ENCODE assay signal across 8 cellular contexts in the genomic region with DNA sequence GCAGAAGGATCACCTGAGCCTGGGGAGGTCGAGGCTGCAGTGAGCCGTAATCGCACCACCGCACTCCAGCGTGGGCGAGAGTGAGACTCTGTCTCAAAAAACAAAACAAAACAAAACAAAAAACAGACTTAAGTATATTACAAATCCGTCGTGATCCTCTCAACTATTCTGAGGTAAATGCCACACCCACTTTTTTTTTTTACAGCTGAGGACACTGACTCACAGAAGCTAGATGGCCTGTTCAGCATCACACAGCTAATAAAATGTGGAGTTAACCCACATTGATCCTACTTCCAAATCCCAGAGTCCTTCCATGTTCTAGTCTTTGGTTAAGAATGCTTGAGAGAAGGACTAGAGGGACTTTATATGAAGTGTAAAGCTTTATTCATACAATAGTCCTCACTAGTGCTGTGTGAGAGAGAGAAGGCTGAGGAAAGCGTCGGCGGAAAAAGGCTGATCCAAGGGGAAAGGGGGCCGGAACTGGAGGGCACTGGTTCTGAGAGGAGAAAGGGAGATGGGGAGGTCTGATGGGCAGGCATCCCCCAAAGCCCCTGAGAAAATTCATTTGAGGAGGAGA. TPM values are rescaled to one million over a fixed set of nuclear protein-coding genes. Genes with fewer than 3 reads are reported as not detected.
DNase-seq lines count a peak whose midpoint lies in the region; ATAC-seq, FAIRE-seq and TF ChIP-seq lines count a peak whose summit lies in the region.

No MANE protein-coding gene starts in this region.

- no peak for TF ChIP-seq POLR2A in heart left ventricle (IDR thresholded peaks at IDR 0.05)
- no peak for TF ChIP-seq POLR2A in GM12891 (IDR thresholded peaks at IDR 0.05; ENCODE audit: low read depth, low read length)

- peak overlapping the region; percentile 94; the same call in 1 of the 2 replicates for H2AFZ ChIP-seq in SK-N-SH (ENCODE audit: low read depth)

- H4K20me1 ChIP-seq in SK-N-SH (ENCODE audit: insufficient read depth), result no peaks in the 10 kb centered on the region; the same call in 1 of the 2 replicates

- H3K4me3 ChIP-seq in heart left ventricle, result peak overlapping the region; percentile 75 to 97 (median 90)
- H3K4me3 ChIP-seq in SK-N-SH (ENCODE audit: low read depth in 2 of 2, low read length in 1 of 2), result peak overlapping the region; percentile 94 to 97
- peak overlapping the region; percentile 99 for H3K4me3 ChIP-seq in fibroblast of the aortic adventitia (ENCODE audit: low read depth, low read length)
- peak overlapping the region; percentile 90 for H3K4me3 ChIP-seq in skeletal muscle satellite cell (ENCODE audit: low read length)

- DNase-seq in heart left ventricle (no peak), left cardiac atrium (no peak), SK-N-SH (no peak), fibroblast of the aortic adventitia (ENCODE audit: low read depth) (peak; percentile 11), GM12891 (ENCODE audit: insufficient read length, low spot score) (no peak), GM13977 (ENCODE audit: low spot score) (no peak)
- DNase-seq in stimulated activated CD4-positive, alpha-beta T cell treated with anti-CD3 and anti-CD28 coated beads, Interleukin-2, amount 100 ng/mL, for 48 hours, result no peak

- TF ChIP-seq EP300 in SK-N-SH (IDR thresholded peaks at IDR 0.05; ENCODE audit: borderline replicate concordance in 1 of 2, low read depth in 1 of 2, low read length in 1 of 2), result no peak

- WGBS in heart left ventricle, 4 donors, result 43 to 46% (median 45%) methylated on average over 12 of the region's 12 CpGs
- 22% methylated on average over 12 of the region's 12 CpGs for WGBS in SK-N-SH (ENCODE audit: low lambda C conversion rate)

- peaks cover 0 to 21% (median 14%) of the 10 kb centered on the region in 12 donors for H3K4me1 ChIP-seq in heart left ventricle
- H3K4me1 ChIP-seq in SK-N-SH (ENCODE audit: control insufficient read depth in 1 of 2, insufficient read depth in 2 of 2, low read depth in 1 of 2, low read length in 1 of 2), result peaks cover 8 to 11% of the 10 kb centered on the region in 2 experiments; a peak in 3 of 4 replicates
- H3K4me1 ChIP-seq in skeletal muscle satellite cell (ENCODE audit: control insufficient read depth, insufficient read depth, low read length), result peaks cover 4% of the 10 kb centered on the region

- FAIRE-seq in GM12891 (lab: Jason Lieb, UNC), result no peak

- H3K9me2 ChIP-seq in SK-N-SH, result no peaks in the 10 kb centered on the region

- TF ChIP-seq RAD21 in SK-N-SH (IDR thresholded peaks at IDR 0.05; ENCODE audit: low read length), result no peak

- H3K27ac ChIP-seq in heart left ventricle, result peak overlapping the region; percentile 14 to 87 (median 82)
- H3K27ac ChIP-seq in SK-N-SH (ENCODE audit: low read depth in 2 of 2, low read length in 1 of 2), result peak overlapping the region; percentile 76 to 94

- H3K4me2 ChIP-seq in SK-N-SH (peak overlapping the region; percentile 94), skeletal muscle satellite cell (ENCODE audit: low read length) (peak overlapping the region; percentile 81)

- in situ Hi-C loops in GM13977 (cut with MboI; ENCODE audit: low pct_unique_long_range_greater_than_20kb, low sequenced_read_pairs, unreplicated experiment), result loop anchor here (25.0 kb wide), 1 partner anchor 384 kb away; the partner anchor contains the start of gene TMBIM1

- H3K27me3 ChIP-seq in heart left ventricle (no peaks in the 10 kb centered on the region), SK-N-SH (ENCODE audit: insufficient read depth) (no peaks in the 10 kb centered on the region), skeletal muscle satellite cell (ENCODE audit: control insufficient read depth, insufficient read depth, low read length) (no peaks in the 10 kb centered on the region)

- CTCF ChIA-PET in SK-N-SH (lab: Yijun Ruan, JAX), result interaction anchor here (1.0 to 6.5 kb wide), 6 partner anchors 11 to 205 kb away, joined by 3 to 36 read pairs (median 8); partner anchors contain the start of genes BCS1L, TTLL4 and ZNF142

- H3F3A ChIP-seq in SK-N-SH (replicated peaks; ENCODE audit: insufficient read depth), result peaks cover 11% of the 10 kb centered on the region

- H3K79me2 ChIP-seq in SK-N-SH (ENCODE audit: insufficient read depth), result peaks cover 33% of the 10 kb centered on the region

- H3K9ac ChIP-seq in SK-N-SH (peak overlapping the region; percentile 87), skeletal muscle satellite cell (ENCODE audit: low read depth, low read length) (peak overlapping the region; percentile 90)

- intact Hi-C loops in heart left ventricle (cut with DNase I) (loop anchor here in 1 of 10 donors (5.0 kb wide), 1 partner anchor 264 kb away; no protein-coding TSS in a partner anchor), left cardiac atrium (cut with DNase I) (no loop called here)

- ATAC-seq in heart left ventricle (no peak), left cardiac atrium (no peak)

- H3K36me3 ChIP-seq in heart left ventricle (peaks cover 0 to 45% (median 39%) of the 10 kb centered on the region in 9 donors), SK-N-SH (replicated peaks in 1 of 2; ENCODE audit: control insufficient read depth in 1 of 2, insufficient read depth in 2 of 2, low read length in 1 of 2) (peaks cover 36 to 48% of the 10 kb centered on the region in 2 experiments), skeletal muscle satellite cell (ENCODE audit: insufficient read depth, low read length) (peaks cover 30% of the 10 kb centered on the region)

- TF ChIP-seq CTCF in heart left ventricle (IDR thresholded peaks at IDR 0.05), result no peak
- no peak for TF ChIP-seq CTCF in SK-N-SH (IDR thresholded peaks at IDR 0.05)
- TF ChIP-seq CTCF in fibroblast of the aortic adventitia (IDR thresholded peaks at IDR 0.05; ENCODE audit: insufficient read depth, low read length), result no peak
- TF ChIP-seq CTCF in GM13977 (IDR thresholded peaks at IDR 0.05; ENCODE audit: extremely low read depth, insufficient read depth, missing control alignments), result no peak

- POLR2A ChIA-PET in SK-N-SH (lab: Yijun Ruan, JAX), result interaction anchor here (1.1 to 2.5 kb wide), 4 partner anchors 10 to 63 kb away, joined by 3 to 28 read pairs (median 6); partner anchors contain the start of genes BCS1L, PLCD4 and ZNF142

- H3K9me3 ChIP-seq in heart left ventricle (no peaks in the 10 kb centered on the region), SK-N-SH (no peaks in the 10 kb centered on the region), skeletal muscle satellite cell (replicated peaks; ENCODE audit: low read length) (no peaks in the 10 kb centered on the region)

TF ChIP-seq in SK-N-SH, 30 proteins besides CTCF, POLR2A, EP300 and RAD21 (continues in another document):
- no peak for TF ChIP-seq JUND (IDR thresholded peaks at IDR 0.05)
- TF ChIP-seq ELF1 (IDR thresholded peaks at IDR 0.05), result no peak
- no peak for TF ChIP-seq NFIC (IDR thresholded peaks at IDR 0.05; ENCODE audit: borderline replicate concordance)

TF ChIP-seq in GM12891, 5 proteins besides CTCF, POLR2A, EP300 and RAD21 (continues in another document):
- TF ChIP-seq TAF1 (IDR thresholded peaks at IDR 0.05; ENCODE audit: low read depth, low read length) (no peak), POLR2AphosphoS5 (IDR thresholded peaks at IDR 0.05; ENCODE audit: low read depth, low read length) (no peak)

RNA-seq across cellular contexts. Expression of gene RNF25, which starts 0.6 kb away (rescaled TPM):
- total RNA-seq in heart left ventricle (10 to 100 TPM in 8 of 9 donors, 1 to 10 TPM in 1; 9.7 to 23.8 (median 15.0) TPM), left cardiac atrium (10 to 100 TPM; 13.6 to 15.0 TPM), fibroblast of the aortic adventitia (ENCODE audit: low replicate concordance) (6.5 and 26.2 TPM in 2 replicates)
- polyA plus RNA-seq in heart left ventricle (10 to 100 TPM; 21.0 to 24.0 TPM), SK-N-SH (2012; rRNA removed) (72.2 and 90.6 TPM in 2 replicates)
- 40.6 and 56.8 TPM in 2 replicates for polyA plus RNA-seq in SK-N-SH (2012; cell fraction: cytosol; rRNA removed)
- 101 and 132 TPM in 2 replicates for polyA plus RNA-seq in SK-N-SH (2012; cell fraction: nucleus; rRNA removed)
- total RNA-seq in skeletal muscle satellite cell (2012; rRNA removed), result 31.7 and 31.9 TPM in 2 replicates
- polyA plus RNA-seq in GM12891 (2012; ENCODE audit: low read depth, missing spikeins), result 18.4 TPM

RNA-seq across cellular contexts. Expression of gene STK36, which starts 0.7 kb away (rescaled TPM):
- 10 to 100 TPM in 3 of 9 donors, 1 to 10 TPM in 6; 4.7 to 16.2 (median 7.9) TPM for total RNA-seq in heart left ventricle
- polyA plus RNA-seq in heart left ventricle, result 1 to 10 TPM; 6.9 to 8.0 TPM
- 10 to 100 TPM in 1 of 2 donors, 1 to 10 TPM in 1; 5.6 to 10.0 TPM for total RNA-seq in left cardiac atrium
- polyA plus RNA-seq in SK-N-SH (2012; rRNA removed), result 53.5 and 83.2 TPM in 2 replicates
- polyA plus RNA-seq in SK-N-SH (2012; cell fraction: cytosol; rRNA removed), result 13.9 and 17.0 TPM in 2 replicates
- 429 and 437 TPM in 2 replicates for polyA plus RNA-seq in SK-N-SH (2012; cell fraction: nucleus; rRNA removed)
- total RNA-seq in fibroblast of the aortic adventitia (ENCODE audit: low replicate concordance), result 31.0 and 65.6 TPM in 2 replicates
- total RNA-seq in skeletal muscle satellite cell (2012; rRNA removed), result 12.7 and 14.2 TPM in 2 replicates
- polyA plus RNA-seq in GM12891 (2012; ENCODE audit: low read depth, missing spikeins), result 8.9 TPM

RNA-seq across cellular contexts. Expression of gene BCS1L, which starts 11.7 kb away (rescaled TPM):
- 10 to 100 TPM; 27.3 to 53.2 (median 43.7) TPM for total RNA-seq in heart left ventricle
- 10 to 100 TPM; 43.3 to 54.7 TPM for polyA plus RNA-seq in heart left ventricle
- 10 to 100 TPM; 33.3 to 35.3 TPM for total RNA-seq in left cardiac atrium
- 47.5 and 59.8 TPM in 2 replicates for polyA plus RNA-seq in SK-N-SH (2012; rRNA removed)
- 27.8 and 33.6 TPM in 2 replicates for polyA plus RNA-seq in SK-N-SH (2012; cell fraction: cytosol; rRNA removed)
- 178 and 182 TPM in 2 replicates for polyA plus RNA-seq in SK-N-SH (2012; cell fraction: nucleus; rRNA removed)
- total RNA-seq in fibroblast of the aortic adventitia (ENCODE audit: low replicate concordance), result 33.3 and 45.3 TPM in 2 replicates
- total RNA-seq in skeletal muscle satellite cell (2012; rRNA removed), result 39.8 and 57.2 TPM in 2 replicates
- 45.6 TPM for polyA plus RNA-seq in GM12891 (2012; ENCODE audit: low read depth, missing spikeins)

RNA-seq across cellular contexts. Expression of gene ZNF142, which starts 11.7 kb away (rescaled TPM):
- total RNA-seq in heart left ventricle (10 to 100 TPM; 18.1 to 46.0 (median 21.8) TPM), left cardiac atrium (10 to 100 TPM; 12.6 to 17.8 TPM), fibroblast of the aortic adventitia (ENCODE audit: low replicate concordance) (4.5 and 17.8 TPM in 2 replicates)
- polyA plus RNA-seq in heart left ventricle (10 to 100 TPM; 10.4 to 12.6 TPM), SK-N-SH (2012; rRNA removed) (5.7 and 8.1 TPM in 2 replicates)
- 2.8 and 4.7 TPM in 2 replicates for polyA plus RNA-seq in SK-N-SH (2012; cell fraction: cytosol; rRNA removed)
- polyA plus RNA-seq in SK-N-SH (2012; cell fraction: nucleus; rRNA removed), result 25.9 and 30.0 TPM in 2 replicates
- 10.4 and 14.6 TPM in 2 replicates for total RNA-seq in skeletal muscle satellite cell (2012; rRNA removed)
- polyA plus RNA-seq in GM12891 (2012; ENCODE audit: low read depth, missing spikeins), result 9.5 TPM

RNA-seq across cellular contexts. Expression of gene TTLL4, which starts 39.5 kb away (rescaled TPM):
- total RNA-seq in heart left ventricle (10 to 100 TPM in 2 of 9 donors, 1 to 10 TPM in 7; 5.3 to 14.0 (median 6.0) TPM), left cardiac atrium (10 to 100 TPM in 1 of 2 donors, 1 to 10 TPM in 1; 8.0 to 12.3 TPM), fibroblast of the aortic adventitia (ENCODE audit: low replicate concordance) (12.4 and 14.2 TPM in 2 replicates)
- polyA plus RNA-seq in heart left ventricle (1 to 10 TPM; 5.4 to 6.2 TPM), SK-N-SH (2012; rRNA removed) (15.6 and 18.6 TPM in 2 replicates)
- 5.7 and 9.0 TPM in 2 replicates for polyA plus RNA-seq in SK-N-SH (2012; cell fraction: cytosol; rRNA removed)
- polyA plus RNA-seq in SK-N-SH (2012; cell fraction: nucleus; rRNA removed), result 55.3 and 80.2 TPM in 2 replicates
- total RNA-seq in skeletal muscle satellite cell (2012; rRNA removed), result 9.9 and 13.3 TPM in 2 replicates
- 13.0 TPM for polyA plus RNA-seq in GM12891 (2012; ENCODE audit: low read depth, missing spikeins)
